23 cellular contexts compared by ENCODE assay signal in the genomic region with DNA sequence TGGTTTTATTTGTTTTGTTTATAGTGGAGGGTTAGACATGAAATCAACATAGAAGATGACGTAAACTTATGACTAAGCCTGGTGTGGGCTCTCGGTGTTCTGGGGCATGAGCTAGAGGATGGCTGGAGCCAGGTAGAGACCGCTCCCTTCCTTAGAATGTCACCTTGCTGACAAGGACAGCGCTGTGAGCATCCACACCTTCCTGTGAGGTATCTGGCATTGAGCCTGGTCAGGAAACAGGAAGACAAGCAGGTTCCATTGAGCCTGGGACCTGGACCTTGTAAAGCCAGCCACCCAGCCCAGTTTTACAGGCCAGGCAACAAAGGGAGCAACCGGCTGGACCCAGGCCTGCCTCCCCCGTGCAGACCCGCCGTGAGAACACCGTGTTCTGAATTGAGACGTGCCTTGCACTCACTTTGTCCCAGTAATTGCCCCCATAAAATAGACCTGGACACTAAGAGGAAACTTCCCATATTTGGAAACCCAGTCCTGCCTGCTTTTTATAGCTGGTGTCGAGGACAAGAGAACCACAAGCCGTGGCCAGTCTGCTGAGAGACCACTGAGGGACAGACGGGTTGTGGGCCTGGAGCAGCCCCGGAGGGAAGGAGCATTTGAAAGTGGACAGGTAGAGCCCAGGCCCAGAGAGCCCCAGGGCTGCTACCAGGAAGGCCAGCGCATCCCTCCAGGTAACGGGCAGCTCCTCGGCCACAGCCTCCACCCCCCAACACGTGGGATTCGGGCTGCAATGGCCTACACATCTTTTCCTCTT.
A peak's percentile ranks its signal among the peaks of the same experiment; 100 is the strongest.
DNase-seq lines count a peak whose midpoint lies in the region; ATAC-seq, FAIRE-seq and TF ChIP-seq lines count a peak whose summit lies in the region.
"Had no signal": no experiment of that assay in that cellular context is flagged by ENCODE, and none has a peak within 500 bp of the region (broad histone marks: within the 10 kb centered on the region; RNA-seq: fewer than 3 reads in every experiment).

No MANE protein-coding gene starts in this region.

- TF ChIP-seq POLR2A in esophagus squamous epithelium (IDR thresholded peaks at IDR 0.05) = no peak

- H3K9me3 Mint-ChIP-seq in Calu3 (ENCODE audit: low read depth, unreplicated experiment) (no peaks in the 10 kb centered on the region), natural killer cell (no peaks in the 10 kb centered on the region)
- H3K9me3 Mint-ChIP-seq: GM23338 had no signal

- H3K4me3 ChIP-seq in esophagus squamous epithelium (no peak overlapping the region), pancreas (no peak overlapping the region)
- H3K4me3 ChIP-seq: gastrocnemius medialis, GM12878, GM23338, lower lobe of right lung, SK-N-MC had no signal

- H3K36me3 ChIP-seq in esophagus squamous epithelium (peaks cover 0 to 13% (median 0%) of the 10 kb centered on the region in 3 donors), pancreas (no peaks in the 10 kb centered on the region)
- H3K36me3 ChIP-seq: gastrocnemius medialis, lower lobe of right lung had no signal

- no peak for FAIRE-seq in pancreas (lab: Jason Lieb, UNC)
- FAIRE-seq: GM12878 had no signal

- intact Hi-C loops in Calu3 (cut with micrococcal nuclease; ENCODE audit: unreplicated experiment) (no loop called here), esophagus squamous epithelium (cut with DNase I) (no loop called here), pancreas (cut with DNase I) (no loop called here), natural killer cell (cut with micrococcal nuclease) (loop anchor here (10.0 kb wide), 1 partner anchor 103 kb away; no protein-coding TSS in a partner anchor)

- H3K4me1 ChIP-seq in esophagus squamous epithelium = peaks cover 0 to 21% (median 0%) of the 10 kb centered on the region in 3 donors
- peaks cover 2 to 13% (median 5%) of the 10 kb centered on the region in 3 donors for H3K4me1 ChIP-seq in pancreas
- H3K4me1 ChIP-seq: gastrocnemius medialis had no signal

- H3K4me3 Mint-ChIP-seq in Calu3 (ENCODE audit: low read depth, unreplicated experiment) = no peak overlapping the region
- no peak overlapping the region for H3K4me3 Mint-ChIP-seq in natural killer cell
- H3K4me3 Mint-ChIP-seq: activated CD8-positive, alpha-beta memory T cell treated with anti-CD3 and anti-CD28 coated beads, Interleukin-2, amount 10 ng/mL, durations not matched to agents 7 days and 5 days; GM23338; neural crest cell had no signal

- no peaks in the 10 kb centered on the region for H3K27me3 ChIP-seq in esophagus squamous epithelium
- H3K27me3 ChIP-seq in pancreas = no peaks in the 10 kb centered on the region
- H3K27me3 ChIP-seq: gastrocnemius medialis had no signal

- CTCF ChIA-PET in Calu3 (lab: Charles Lee) = interaction anchor here (0.5 to 1.1 kb wide), 3 partner anchors 11 to 78 kb away, joined by 3 to 5 read pairs (median 5); a partner anchor contains a TSS

- H3K27ac Mint-ChIP-seq in Calu3 (ENCODE audit: unreplicated experiment) = peak overlapping the region; percentile 91
- H3K27ac Mint-ChIP-seq in natural killer cell = no peak overlapping the region
- H3K27ac Mint-ChIP-seq: GM23338 had no signal

- no peaks in the 10 kb centered on the region for H3K27me3 Mint-ChIP-seq in Calu3 (ENCODE audit: unreplicated experiment)
- H3K27me3 Mint-ChIP-seq in natural killer cell (ENCODE audit: low read depth in 2 of 2) = peaks cover 0 to 3% of the 10 kb centered on the region in 2 donors

- DNase-seq in Calu3 (peak; percentile 79), M059J (ENCODE audit: low read depth) (peak; percentile 41), esophagus squamous epithelium (lab: John Stamatoyannopoulos, UW) (no peak), pancreas (peak in 2 of 6 donors; percentile 47 to 60), natural killer cell (no peak)
- no peak for DNase-seq in effector CD4-positive, alpha-beta T cell
- DNase-seq: activated CD8-positive, alpha-beta memory T cell treated with anti-CD3 and anti-CD28 coated beads, Interleukin-2, amount 10 ng/mL, durations not matched to agents 7 days and 5 days; activated gamma-delta T cell; aorta; gastrocnemius medialis; lower lobe of right lung; NCI-H1417; NCI-H69; OCI-M1; right cardiac atrium; stimulated activated CD4-positive, alpha-beta T cell treated with anti-CD3 and anti-CD28 coated beads, Interleukin-1b, Interleukin-23, amount 100 ng/mL, for 48 hours; T-helper 9 cell had no signal

- peak; percentile 60 to 75 (median 64) for ATAC-seq in pancreas
- ATAC-seq in GM21723 (IDR thresholded peaks at IDR 0.05; ENCODE audit: unreplicated experiment) = no peak
- ATAC-seq in HG02623 (IDR thresholded peaks at IDR 0.05; ENCODE audit: unreplicated experiment) = no peak
- no peak for ATAC-seq in natural killer cell
- ATAC-seq: activated CD8-positive, alpha-beta memory T cell treated with anti-CD3 and anti-CD28 coated beads, Interleukin-2, amount 10 ng/mL, durations not matched to agents 7 days and 5 days; gastrocnemius medialis; GM12878; GM23338 had no signal

- H3K27ac ChIP-seq in esophagus squamous epithelium (peak overlapping the region; percentile 4 to 73 (median 18)), pancreas (peak overlapping the region; percentile 4 to 56 (median 44))
- H3K27ac ChIP-seq: gastrocnemius medialis, lower lobe of right lung, SK-N-MC had no signal

- no peaks in the 10 kb centered on the region for H3K9me3 ChIP-seq in esophagus squamous epithelium
- no peaks in the 10 kb centered on the region for H3K9me3 ChIP-seq in pancreas
- H3K9me3 ChIP-seq: gastrocnemius medialis, lower lobe of right lung had no signal

- H3K4me1 Mint-ChIP-seq in Calu3 (ENCODE audit: low read depth, unreplicated experiment) = peaks cover 60% of the 10 kb centered on the region
- H3K4me1 Mint-ChIP-seq in natural killer cell = peaks cover 7 to 20% of the 10 kb centered on the region in 2 donors

- WGBS in esophagus squamous epithelium, 2 donors = 75 to 80% methylated on average over 2 to 11 of the region's 19 CpGs
- WGBS in pancreas, 2 donors = 71 to 75% methylated on average over 19 of the region's 19 CpGs

- TF ChIP-seq CTCF in Calu3 (IDR thresholded peaks at IDR 0.05; ENCODE audit: unreplicated experiment) = no peak
- no peak for TF ChIP-seq CTCF in esophagus squamous epithelium (IDR thresholded peaks at IDR 0.05)
- TF ChIP-seq CTCF in pancreas (IDR thresholded peaks at IDR 0.05) = no peak
- no peak for TF ChIP-seq CTCF in natural killer cell (IDR thresholded peaks at IDR 0.05)

- BruUV-seq in Calu3 (replicated peaks; lab: Mats Ljungman, UMichigan) = TSS peak; percentile 70

- H3K36me3 Mint-ChIP-seq in Calu3 (ENCODE audit: insufficient read depth, unreplicated experiment) (peaks cover 20% of the 10 kb centered on the region), natural killer cell (no peaks in the 10 kb centered on the region)

Comparison
In these comparisons a context has a peak if more than half of its experiments do, and no peak if none do; other contexts are left out.
1. DNase-seq: peak in Calu3 (single experiment) and M059J (single experiment); none in esophagus squamous epithelium (single experiment), effector CD4-positive, alpha-beta T cell (single experiment) and natural killer cell (single experiment).
2. ATAC-seq: peak in pancreas (4 of 4); none in GM21723 (single experiment), HG02623 (single experiment) and natural killer cell (0 of 3).